In genomic region chr14:22852599-22852939, GRCh38 we compare ENCODE assay signal across 1 cellular context.
TF ChIP-seq lines count a peak whose summit lies in the region.

No MANE protein-coding gene starts in this region.

TF ChIP-seq in K562, 482 proteins besides CTCF, POLR2A, EP300 and RAD21:
- TF ChIP-seq HMG20A (CRISPR knock-in tag; conservative IDR thresholded peaks at IDR 0.05) = no peak
- no peak for TF ChIP-seq TSHZ1 (CRISPR knock-in tag; IDR thresholded peaks at IDR 0.05)
- no peak for TF ChIP-seq POLR3A (IDR thresholded peaks at IDR 0.05; ENCODE audit: borderline replicate concordance, extremely low read depth, insufficient read depth, insufficient read length)
- no peak for TF ChIP-seq CBX8 (IDR thresholded peaks at IDR 0.05; ENCODE audit: borderline replicate concordance, extremely low read depth, low read depth, low read length, poor library complexity, severe bottlenecking)
- no peak for TF ChIP-seq MAX (CRISPR knock-in tag; IDR thresholded peaks at IDR 0.05)
- no peak for TF ChIP-seq SMARCB1 (IDR thresholded peaks at IDR 0.05; ENCODE audit: insufficient read length, low read depth)
- no peak for TF ChIP-seq HLTF (IDR thresholded peaks at IDR 0.05)
- no peak for TF ChIP-seq ZBTB12 (CRISPR knock-in tag; IDR thresholded peaks at IDR 0.05)
- no peak for TF ChIP-seq SMARCA4 (IDR thresholded peaks at IDR 0.05)
- TF ChIP-seq ZSCAN29 (IDR thresholded peaks at IDR 0.05) = no peak
- no peak for TF ChIP-seq HES1 (IDR thresholded peaks at IDR 0.05; ENCODE audit: low read depth)
- no peak for TF ChIP-seq HNRNPH1 (optimal IDR thresholded peaks at IDR 0.05; ENCODE audit: low read depth, low read length)
- no peak for TF ChIP-seq HOXB6 (CRISPR knock-in tag; IDR thresholded peaks at IDR 0.05; ENCODE audit: borderline replicate concordance)
- TF ChIP-seq RFX5 (IDR thresholded peaks at IDR 0.05; ENCODE audit: low read depth, low read length) = no peak
- TF ChIP-seq COPS2 (conservative IDR thresholded peaks at IDR 0.05) = no peak
- TF ChIP-seq BRF1 (IDR thresholded peaks at IDR 0.05; ENCODE audit: borderline replicate concordance, extremely low read depth, insufficient read length) = no peak
- no peak for TF ChIP-seq RBM14 (IDR thresholded peaks at IDR 0.05; ENCODE audit: borderline replicate concordance, insufficient read depth, low read depth, low read length)
- TF ChIP-seq NCOR1 (IDR thresholded peaks at IDR 0.05) = no peak
- TF ChIP-seq BHLHE40 (IDR thresholded peaks at IDR 0.05; ENCODE audit: low read length) = no peak
TF ChIP-seq in K562: peak in this region for 0.
